ENCODE assay signal across 10 cellular contexts in genomic region chr6:24861934-24862333, GRCh38.
DNase-seq lines count a peak whose midpoint lies in the region; ATAC-seq lines count a peak whose summit lies in the region.
"Had no signal": no experiment of that assay in that cellular context is flagged by ENCODE, and none has a peak within 500 bp of the region (broad histone marks: within the 10 kb centered on the region; RNA-seq: fewer than 3 reads in every experiment).

No MANE protein-coding gene starts in this region.

- peaks cover 73% of the 10 kb centered on the region for H3K4me1 Mint-ChIP-seq in central memory CD8-positive, alpha-beta T cell

- H3K4me3 Mint-ChIP-seq in central memory CD8-positive, alpha-beta T cell, result no peak overlapping the region

- H3K36me3 Mint-ChIP-seq in central memory CD8-positive, alpha-beta T cell (ENCODE audit: insufficient read depth), result peaks cover 83% of the 10 kb centered on the region

- ATAC-seq in GM18502 (IDR thresholded peaks at IDR 0.05; ENCODE audit: poor library complexity, unreplicated experiment), result peak; percentile 58
- peak; percentile 80 for ATAC-seq in GM19468 (IDR thresholded peaks at IDR 0.05; ENCODE audit: extremely low read depth, unreplicated experiment)
- peak; percentile 78 for ATAC-seq in HG03342 (IDR thresholded peaks at IDR 0.05; ENCODE audit: unreplicated experiment)
- no peak for ATAC-seq in central memory CD8-positive, alpha-beta T cell (replicated peaks; ENCODE audit: extremely low read depth, poor library complexity, severe bottlenecking)

- H3K27ac ChIP-seq in caudate nucleus (ENCODE audit: low read depth, low read length), result no peak overlapping the region
- H3K27ac ChIP-seq: parathyroid adenoma had no signal

- H3K9me3 Mint-ChIP-seq in central memory CD8-positive, alpha-beta T cell, result no peaks in the 10 kb centered on the region

- DNase-seq in central memory CD8-positive, alpha-beta T cell (ENCODE audit: low spot score in 2 of 2), result no peak
- DNase-seq in iPS-NIHi11 (ENCODE audit: low spot score) (no peak), DMS53 (lab: John Stamatoyannopoulos, UW) (no peak), caudate nucleus (lab: John Stamatoyannopoulos, UW) (no peak)
- no peak for DNase-seq in activated CD8-positive, alpha-beta memory T cell treated with anti-CD3 and anti-CD28 coated beads, Interleukin-2, amount 50 U/mL, for 48 hours
- DNase-seq: central memory CD4-positive, alpha-beta T cell had no signal

- H3K27me3 Mint-ChIP-seq in central memory CD8-positive, alpha-beta T cell, result no peaks in the 10 kb centered on the region

- peak overlapping the region; percentile 95 for H3K27ac Mint-ChIP-seq in central memory CD8-positive, alpha-beta T cell (ENCODE audit: low read depth)
